In the genomic region with DNA sequence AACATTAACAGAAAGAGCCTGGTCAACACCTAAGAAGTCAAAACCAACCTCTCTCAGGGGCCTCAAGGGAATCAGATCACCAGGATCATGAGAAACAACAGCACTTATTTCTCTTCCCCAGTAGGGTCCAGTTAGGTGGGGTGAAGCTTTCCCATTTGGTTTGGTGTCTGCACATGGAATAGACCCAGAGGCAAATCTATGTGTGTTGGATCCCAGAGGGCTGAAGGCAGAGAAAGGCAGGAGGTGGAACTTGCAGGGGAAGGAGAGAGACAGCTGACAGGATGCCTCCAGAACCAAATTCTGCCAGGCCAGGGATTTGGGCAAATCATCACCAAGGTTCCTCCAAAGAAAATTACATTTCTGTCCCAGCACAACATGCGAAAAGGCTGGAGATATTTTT, we compare ENCODE assay signal across 8 cellular contexts.
"Had no signal": no experiment of that assay in that cellular context is flagged by ENCODE, and none has a peak within 500 bp of the region (broad histone marks: within the 10 kb centered on the region; RNA-seq: fewer than 3 reads in every experiment).

No MANE protein-coding gene starts in this region.

- DNase-seq: HFFc6, KBM-7 had no signal

- H3K9me3 Mint-ChIP-seq: GM23338, H9, HFFc6, IgD-negative memory B cell had no signal

- ATAC-seq: HCT116, HepG2 had no signal

- H3K36me3 Mint-ChIP-seq: IgD-negative memory B cell had no signal

- H3K4me1 Mint-ChIP-seq: IgD-negative memory B cell had no signal

- H3K4me3 ChIP-seq: GM23338 had no signal

- H3K27ac Mint-ChIP-seq: GM23338, HFFc6, IgD-negative memory B cell had no signal

- H3K4me3 Mint-ChIP-seq: GM23338, H9, HFFc6, IgD-negative memory B cell had no signal

- H3K27ac ChIP-seq: HL-60 had no signal
